ENCODE assay signal across 13 cellular contexts in genomic region chr7:19677201-19677600, GRCh38. TPM values are rescaled to one million over a fixed set of nuclear protein-coding genes. Genes with fewer than 3 reads are reported as not detected.
DNase-seq lines count a peak whose midpoint lies in the region; ATAC-seq and TF ChIP-seq lines count a peak whose summit lies in the region.
"Had no signal": no experiment of that assay in that cellular context is flagged by ENCODE, and none has a peak within 500 bp of the region (broad histone marks: within the 10 kb centered on the region; RNA-seq: fewer than 3 reads in every experiment).

No MANE protein-coding gene starts in this region.

- no peak overlapping the region for H3K4me3 Mint-ChIP-seq in activated T-helper 2 cell treated with anti-CD3 and anti-CD28 coated beads, Interferon-gamma antibody, Interleukin-2, Interleukin-4, amounts not matched to agents 10 μg/mL and 5 μg/mL and 100 μg/mL, durations not matched to agents 14 hours and 24 hours and 36 hours (ENCODE audit: low read depth)
- H3K4me3 Mint-ChIP-seq: CD8-positive, alpha-beta memory T cell had no signal

- TF ChIP-seq CTCF in GM10266 (IDR thresholded peaks at IDR 0.05; ENCODE audit: control insufficient read depth, insufficient read depth, low read depth, missing control alignments): no peak
- TF ChIP-seq CTCF in spleen (IDR thresholded peaks at IDR 0.05 in 8 of 11, conservative IDR thresholded peaks at IDR 0.05 in 3 of 11): no peak
- no peak for TF ChIP-seq CTCF in right lobe of liver (IDR thresholded peaks at IDR 0.05)

- TF ChIP-seq POLR2A in spleen (IDR thresholded peaks at IDR 0.05) (no peak), right lobe of liver (IDR thresholded peaks at IDR 0.05) (no peak)

- H3K4me1 Mint-ChIP-seq in activated T-helper 2 cell treated with anti-CD3 and anti-CD28 coated beads, Interferon-gamma antibody, Interleukin-2, Interleukin-4, amounts not matched to agents 10 μg/mL and 5 μg/mL and 100 μg/mL, durations not matched to agents 14 hours and 24 hours and 36 hours (ENCODE audit: low read depth): peaks cover 21% of the 10 kb centered on the region

- H3K27ac ChIP-seq in spleen (no peak overlapping the region), right lobe of liver (no peak overlapping the region)
- H3K27ac ChIP-seq: foreskin keratinocyte, upper lobe of right lung had no signal

- H3K9me3 ChIP-seq in spleen (no peaks in the 10 kb centered on the region), right lobe of liver (no peaks in the 10 kb centered on the region)
- H3K9me3 ChIP-seq: upper lobe of right lung had no signal

- 21 to 29% (median 26%) methylated on average over 3 of the region's 3 CpGs for WGBS in spleen, 5 donors
- WGBS in right lobe of liver (ENCODE audit: insufficient coverage, low coverage, low lambda C conversion rate, missing lambda C conversion rate): 28% methylated on average over 3 of the region's 3 CpGs

- H3K4me3 ChIP-seq in spleen: no peak overlapping the region
- no peak overlapping the region for H3K4me3 ChIP-seq in right lobe of liver
- H3K4me3 ChIP-seq: upper lobe of right lung had no signal

- H3K4me1 ChIP-seq in spleen (peaks cover 0 to 5% (median 0%) of the 10 kb centered on the region in 6 donors), right lobe of liver (no peaks in the 10 kb centered on the region)
- H3K4me1 ChIP-seq: upper lobe of right lung had no signal

- peak overlapping the region; percentile 72 for H3K27ac Mint-ChIP-seq in activated T-helper 2 cell treated with anti-CD3 and anti-CD28 coated beads, Interferon-gamma antibody, Interleukin-2, Interleukin-4, amounts not matched to agents 10 μg/mL and 5 μg/mL and 100 μg/mL, durations not matched to agents 14 hours and 24 hours and 36 hours
- H3K27ac Mint-ChIP-seq: CD8-positive, alpha-beta memory T cell had no signal

- peaks cover 19% of the 10 kb centered on the region for H3K36me3 Mint-ChIP-seq in activated T-helper 2 cell treated with anti-CD3 and anti-CD28 coated beads, Interferon-gamma antibody, Interleukin-2, Interleukin-4, amounts not matched to agents 10 μg/mL and 5 μg/mL and 100 μg/mL, durations not matched to agents 14 hours and 24 hours and 36 hours (ENCODE audit: low read depth)
- H3K36me3 Mint-ChIP-seq: CD8-positive, alpha-beta memory T cell had no signal

- H3K27me3 Mint-ChIP-seq in activated T-helper 2 cell treated with anti-CD3 and anti-CD28 coated beads, Interferon-gamma antibody, Interleukin-2, Interleukin-4, amounts not matched to agents 10 μg/mL and 5 μg/mL and 100 μg/mL, durations not matched to agents 14 hours and 24 hours and 36 hours (ENCODE audit: low read depth): peaks cover 10% of the 10 kb centered on the region
- H3K27me3 Mint-ChIP-seq: CD8-positive, alpha-beta memory T cell had no signal

- peaks cover 14% of the 10 kb centered on the region for H3K9me3 Mint-ChIP-seq in activated T-helper 2 cell treated with anti-CD3 and anti-CD28 coated beads, Interferon-gamma antibody, Interleukin-2, Interleukin-4, amounts not matched to agents 10 μg/mL and 5 μg/mL and 100 μg/mL, durations not matched to agents 14 hours and 24 hours and 36 hours

- H3K27me3 ChIP-seq in spleen (replicated peaks in 1 of 7) (no peaks in the 10 kb centered on the region), right lobe of liver (no peaks in the 10 kb centered on the region)
- H3K27me3 ChIP-seq: foreskin keratinocyte, upper lobe of right lung had no signal

- no peaks in the 10 kb centered on the region for H3K36me3 ChIP-seq in spleen
- H3K36me3 ChIP-seq in right lobe of liver: no peaks in the 10 kb centered on the region
- H3K36me3 ChIP-seq: upper lobe of right lung had no signal

- DNase-seq in GM10266 (ENCODE audit: extremely low spot score) (peak; percentile 16), spleen (no peak), right lobe of liver (no peak), NCI-H774 (lab: John Stamatoyannopoulos, UW) (no peak), DMS53 (lab: John Stamatoyannopoulos, UW) (no peak)
- DNase-seq in activated T-helper 2 cell treated with anti-CD3 and anti-CD28 coated beads, Interferon-gamma antibody, Interleukin-2, Interleukin-4, amounts not matched to agents 10 μg/mL and 5 μg/mL and 100 μg/mL, durations not matched to agents 14 hours and 24 hours and 36 hours (ENCODE audit: low spot score): no peak
- DNase-seq: CD8-positive, alpha-beta memory T cell; foreskin keratinocyte; NCI-H187; T1000; upper lobe of right lung had no signal

- ATAC-seq in GM21786 (IDR thresholded peaks at IDR 0.05; ENCODE audit: unreplicated experiment) (peak; percentile 65), HG03575 (IDR thresholded peaks at IDR 0.05; ENCODE audit: extremely low read depth, insufficient number of reproducible peaks, low FRiP score, unreplicated experiment) (peak; percentile 86), right lobe of liver (no peak)
- ATAC-seq: foreskin keratinocyte, upper lobe of right lung had no signal

- intact Hi-C loops in activated T-helper 2 cell treated with anti-CD3 and anti-CD28 coated beads, Interferon-gamma antibody, Interleukin-2, Interleukin-4, amounts not matched to agents 10 μg/mL and 5 μg/mL and 100 μg/mL, durations not matched to agents 14 hours and 24 hours and 36 hours (cut with micrococcal nuclease): loop anchor here (1.0 to 2.0 kb wide), 2 partner anchors 32 to 125 kb away; partner anchors contain the start of gene POLR1F
- intact Hi-C loops in spleen (cut with DNase I; ENCODE audit: low total_unique reads) (no loop called here), right lobe of liver (cut with DNase I) (no loop called here)

RNA-seq across cellular contexts. Expression of gene POLR1F, which starts 31.6 kb away (rescaled TPM):
- 32.5 and 41.1 TPM in 2 replicates for total RNA-seq in activated T-helper 2 cell treated with anti-CD3 and anti-CD28 coated beads, Interferon-gamma antibody, Interleukin-2, Interleukin-4, amounts not matched to agents 10 μg/mL and 5 μg/mL and 100 μg/mL, durations not matched to agents 14 hours and 24 hours and 36 hours
- total RNA-seq in spleen (10 to 100 TPM; 12.6 to 24.4 (median 13.6) TPM), right lobe of liver (10 to 100 TPM in 1 of 6 experiments, 1 to 10 TPM in 5; 2.9 to 10.1 (median 6.2) TPM)
- polyA plus RNA-seq in spleen: 1 to 10 TPM; 7.1 to 9.5 (median 7.2) TPM

Comparison
In these comparisons a context has a peak if more than half of its experiments do, and no peak if none do; other contexts are left out.
1. ATAC-seq: peak in GM21786 (single experiment) and HG03575 (single experiment); none in right lobe of liver (0 of 4).